16 cellular contexts compared by ENCODE assay signal in the genomic region with DNA sequence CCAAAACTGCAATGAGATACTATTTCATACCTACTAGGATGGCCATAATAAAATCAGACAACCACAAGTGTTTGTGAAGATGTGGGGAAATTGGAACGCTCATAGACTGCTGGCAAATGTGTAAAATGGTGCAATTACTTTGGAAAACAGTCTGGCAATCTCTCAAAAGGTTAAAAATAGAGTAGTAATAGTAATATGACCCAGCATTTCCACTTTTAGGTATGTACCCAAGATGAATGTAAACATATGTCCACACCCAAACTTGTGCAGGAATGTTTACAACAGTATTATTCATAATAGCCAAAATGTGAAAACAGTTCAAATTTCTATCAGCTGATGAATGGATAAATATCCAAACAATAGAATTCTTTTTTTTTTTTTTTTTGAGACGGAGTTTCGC.
DNase-seq lines count a peak whose midpoint lies in the region; ATAC-seq, FAIRE-seq and TF ChIP-seq lines count a peak whose summit lies in the region.
"Had no signal": no experiment of that assay in that cellular context is flagged by ENCODE, and none has a peak within 500 bp of the region (broad histone marks: within the 10 kb centered on the region; RNA-seq: fewer than 3 reads in every experiment).

No MANE protein-coding gene starts in this region.

- H3K9ac ChIP-seq in GM23248: no peak overlapping the region
- H3K9ac ChIP-seq in mammary epithelial cell (ENCODE audit: insufficient read depth, low read length): no peak overlapping the region

- no peaks in the 10 kb centered on the region for H3K27me3 ChIP-seq in GM23248 (replicated peaks; ENCODE audit: insufficient read depth)
- H3K27me3 ChIP-seq in mammary epithelial cell (ENCODE audit: insufficient read depth, low read length): no peaks in the 10 kb centered on the region
- H3K27me3 ChIP-seq in H7 (ENCODE audit: control insufficient read depth, insufficient read depth, low read length): no peaks in the 10 kb centered on the region
- H3K27me3 ChIP-seq: SJCRH30 had no signal

- no peaks in the 10 kb centered on the region for H3K9me3 ChIP-seq in A549
- no peaks in the 10 kb centered on the region for H3K9me3 ChIP-seq in GM23248 (ENCODE audit: low read depth)
- H3K9me3 ChIP-seq in mammary epithelial cell (replicated peaks; ENCODE audit: insufficient read depth, low read length): no peaks in the 10 kb centered on the region
- H3K9me3 ChIP-seq: SJCRH30 had no signal

- intact Hi-C loops in mammary epithelial cell (cut with micrococcal nuclease): no loop called here

- H3K27ac ChIP-seq in A549 (no peak overlapping the region), GM23248 (no peak overlapping the region), mammary epithelial cell (ENCODE audit: insufficient read depth, low read depth, low read length) (no peak overlapping the region)
- H3K27ac ChIP-seq: SJCRH30 had no signal

- CTCF ChIA-PET in A549 (lab: Yijun Ruan, JAX): no interaction called here
- CTCF ChIA-PET in mammary epithelial cell (lab: Charles Lee; ENCODE audit: low non-redundant PET): no interaction called here

- TF ChIP-seq CTCF in A549 (IDR thresholded peaks at IDR 0.05) (no peak), mammary epithelial cell (conservative IDR thresholded peaks at IDR 0.05 in 1 of 2, IDR thresholded peaks at IDR 0.05 in 1 of 2; ENCODE audit: extremely low read depth in 1 of 2, insufficient read depth in 1 of 2, low read depth in 1 of 2, low read length in 2 of 2) (no peak), fibroblast of pulmonary artery (IDR thresholded peaks at IDR 0.05; ENCODE audit: low read length, missing control alignments) (no peak)

- TF ChIP-seq EP300 in A549 (IDR thresholded peaks at IDR 0.05): no peak

- no peak for TF ChIP-seq RAD21 in A549 (conservative IDR thresholded peaks at IDR 0.05 in 1 of 2, IDR thresholded peaks at IDR 0.05 in 1 of 2)

- no TSS peak for BruUV-seq in mammary epithelial cell (replicated peaks; lab: Mats Ljungman, UMichigan)

- WGBS in A549 (ENCODE audit: missing lambda C conversion rate): 51% methylated on average over 3 of the region's 3 CpGs
- 61 to 73% methylated on average over 3 of the region's 3 CpGs for WGBS in GM23248 (ENCODE audit: low coverage in 1 of 2, low lambda C conversion rate in 2 of 2, missing lambda C conversion rate in 2 of 2), 2 experiments
- 89% methylated on average over 3 of the region's 3 CpGs for WGBS in mammary epithelial cell (ENCODE audit: low coverage, missing lambda C conversion rate)

- TF ChIP-seq POLR2A in A549 (IDR thresholded peaks at IDR 0.05; ENCODE audit: low read length): no peak

- H3K4me1 ChIP-seq in A549 (no peaks in the 10 kb centered on the region), GM23248 (ENCODE audit: insufficient read depth) (peaks cover 5% of the 10 kb centered on the region; the same call in 1 of the 2 replicates), mammary epithelial cell (ENCODE audit: insufficient read depth, low read length) (no peaks in the 10 kb centered on the region)
- H3K4me1 ChIP-seq: SJCRH30 had no signal

- no peaks in the 10 kb centered on the region for H3K79me2 ChIP-seq in GM23248 (ENCODE audit: insufficient read depth)
- H3K79me2 ChIP-seq in mammary epithelial cell (ENCODE audit: insufficient read depth, low read length): no peaks in the 10 kb centered on the region

- no peak for FAIRE-seq in A549 (lab: Jason Lieb, UNC)

- in situ Hi-C loops in GM23248 (cut with MboI): no loop called here
- in situ Hi-C loops in mammary epithelial cell (cut with MboI; ENCODE audit: low sequenced_read_pairs in 2 of 2): no loop called here

- H3K4me3 ChIP-seq in A549 (no peak overlapping the region), GM23248 (no peak overlapping the region), mammary epithelial cell (replicated peaks in 1 of 3; ENCODE audit: insufficient read depth in 1 of 3, low read depth in 2 of 3, low read length in 3 of 3) (no peak overlapping the region), fibroblast of pulmonary artery (replicated peaks; ENCODE audit: low read depth, low read length) (no peak overlapping the region), H7 (ENCODE audit: insufficient read depth, low read depth, low read length) (no peak overlapping the region)
- H3K4me3 ChIP-seq: GM23338, SJCRH30 had no signal

- no peaks in the 10 kb centered on the region; the same call in 1 of the 2 replicates for H3K9me2 ChIP-seq in GM23248 (ENCODE audit: insufficient read depth)

- no peak for ATAC-seq in A549
- no peak for ATAC-seq in GM21825 (IDR thresholded peaks at IDR 0.05; ENCODE audit: unreplicated experiment)
- ATAC-seq in HG02763 (IDR thresholded peaks at IDR 0.05; ENCODE audit: unreplicated experiment): no peak
- no peak for ATAC-seq in GM18861 (IDR thresholded peaks at IDR 0.05; ENCODE audit: unreplicated experiment)
- ATAC-seq: GM23338 had no signal

- POLR2A ChIA-PET in A549 (lab: Yijun Ruan, JAX): no interaction called here

- no peaks in the 10 kb centered on the region for H4K20me1 ChIP-seq in GM23248 (ENCODE audit: insufficient read depth)
- no peaks in the 10 kb centered on the region for H4K20me1 ChIP-seq in mammary epithelial cell (ENCODE audit: insufficient read depth, low read length)

- H3K4me2 ChIP-seq in A549 (no peak overlapping the region), GM23248 (ENCODE audit: unreplicated experiment) (no peak overlapping the region), mammary epithelial cell (ENCODE audit: insufficient read depth, low read depth, low read length) (no peak overlapping the region)
- H3K4me2 ChIP-seq: GM23338 had no signal

- no peaks in the 10 kb centered on the region for H3K36me3 ChIP-seq in GM23248 (ENCODE audit: low read depth)
- no peaks in the 10 kb centered on the region for H3K36me3 ChIP-seq in mammary epithelial cell (ENCODE audit: insufficient read depth, low read length)
- H3K36me3 ChIP-seq in H7 (replicated peaks; ENCODE audit: control insufficient read depth, insufficient read depth, low read length): no peaks in the 10 kb centered on the region
- H3K36me3 ChIP-seq: SJCRH30 had no signal

- dilution Hi-C loops in mammary epithelial cell (cut with HindIII; ENCODE audit: low sequenced_read_pairs): no loop called here

- peak in 1 of 2 experiments; percentile 11 for DNase-seq in A549 (ENCODE audit: low read depth in 1 of 2, low spot score in 1 of 2)
- peak; percentile 24 for DNase-seq in GM23248
- peak; percentile 5 for DNase-seq in mammary epithelial cell
- peak; percentile 9 for DNase-seq in fibroblast of pulmonary artery (ENCODE audit: low read depth)
- DNase-seq in H7: no peak
- DNase-seq: C1 segment of cervical spinal cord, DMS79 treated with DMSO at 0.1 percent for 48 hours, NCI-H1105 treated with DMSO at 0.1 percent for 48 hours, NCI-H1694, NCI-H226, NCI-H524, SJCRH30 had no signal

- H2AFZ ChIP-seq in GM23248 (no peak overlapping the region), mammary epithelial cell (ENCODE audit: low read depth, low read length) (no peak overlapping the region)
- H2AFZ ChIP-seq: GM23338 had no signal

- H3F3A ChIP-seq in GM23248 (ENCODE audit: insufficient read depth): no peaks in the 10 kb centered on the region

TF ChIP-seq in A549, 52 proteins besides CTCF, POLR2A, EP300 and RAD21:
- no peak for TF ChIP-seq HDAC2 (IDR thresholded peaks at IDR 0.05)
- no peak for TF ChIP-seq ZFP36 (IDR thresholded peaks at IDR 0.05; ENCODE audit: borderline replicate concordance, partially characterized antibody)
- no peak for TF ChIP-seq FOSL2 (IDR thresholded peaks at IDR 0.05)
- TF ChIP-seq FOSL2 (CRISPR knock-in tag; IDR thresholded peaks at IDR 0.05): 0 out of 2 replicates have a peak, but pooled peaks have one; percentile 3
- TF ChIP-seq CHD2 (IDR thresholded peaks at IDR 0.05; ENCODE audit: low read length, partially characterized antibody): no peak
